8 cellular contexts compared by ENCODE assay signal in genomic region chr12:110502449-110502738, GRCh38. TPM values are rescaled to one million over a fixed set of nuclear protein-coding genes. Genes with fewer than 3 reads are reported as not detected.
DNase-seq lines count a peak whose midpoint lies in the region; ATAC-seq and TF ChIP-seq lines count a peak whose summit lies in the region.

No MANE protein-coding gene starts in this region.

- no peak for TF ChIP-seq CTCF in SU-DHL-6 (IDR thresholded peaks at IDR 0.05; ENCODE audit: insufficient read depth, low read length, poor library complexity, severe bottlenecking)

- H3K79me2 ChIP-seq in SU-DHL-6 (ENCODE audit: insufficient read depth, low read length), result peaks cover 41% of the 10 kb centered on the region

- H3K27me3 ChIP-seq in SU-DHL-6 (ENCODE audit: low read length), result no peaks in the 10 kb centered on the region

- no peaks in the 10 kb centered on the region for H3K9me2 ChIP-seq in SU-DHL-6 (replicated peaks; ENCODE audit: insufficient read depth, low read length)

- no peak for DNase-seq in activated CD8-positive, alpha-beta memory T cell treated with anti-CD3 and anti-CD28 coated beads, Interleukin-2, amount 10 ng/mL, durations not matched to agents 7 days and 5 days
- no peak for DNase-seq in activated CD8-positive, alpha-beta memory T cell treated with anti-CD3 and anti-CD28 coated beads for 24 hours
- no peak for DNase-seq in left cardiac atrium
- no peak for DNase-seq in stimulated activated naive CD8-positive, alpha-beta T cell treated with anti-CD3 and anti-CD28 coated beads, Interleukin-15, amount 100 ng/mL, for 72 hours
- DNase-seq in epidermal melanocyte (ENCODE audit: insufficient read length, low spot score), result no peak
- no peak for DNase-seq in NCI-H2171 (lab: John Stamatoyannopoulos, UW)

- H3F3A ChIP-seq in SU-DHL-6 (ENCODE audit: insufficient read depth), result peaks cover 37% of the 10 kb centered on the region

- H4K20me1 ChIP-seq in SU-DHL-6 (ENCODE audit: low read depth, low read length), result no peaks in the 10 kb centered on the region

- ATAC-seq in activated CD8-positive, alpha-beta memory T cell treated with anti-CD3 and anti-CD28 coated beads, Interleukin-2, amount 10 ng/mL, durations not matched to agents 7 days and 5 days, result peak; percentile 37
- ATAC-seq in left cardiac atrium (peak; percentile 5 to 11), GM18861 (IDR thresholded peaks at IDR 0.05; ENCODE audit: unreplicated experiment) (no peak)
- peak; percentile 52 for ATAC-seq in stimulated activated naive CD8-positive, alpha-beta T cell treated with anti-CD3 and anti-CD28 coated beads, Interleukin-15, amount 100 ng/mL, for 72 hours

- peaks cover 22% of the 10 kb centered on the region for H3K36me3 Mint-ChIP-seq in activated CD8-positive, alpha-beta memory T cell treated with anti-CD3 and anti-CD28 coated beads, Interleukin-2, amount 10 ng/mL, durations not matched to agents 7 days and 5 days

- H3K4me1 Mint-ChIP-seq in activated CD8-positive, alpha-beta memory T cell treated with anti-CD3 and anti-CD28 coated beads, Interleukin-2, amount 10 ng/mL, durations not matched to agents 7 days and 5 days, result peaks cover 35% of the 10 kb centered on the region
- H3K4me1 Mint-ChIP-seq in stimulated activated naive CD8-positive, alpha-beta T cell treated with anti-CD3 and anti-CD28 coated beads, Interleukin-15, amount 100 ng/mL, for 72 hours, result peaks cover 32% of the 10 kb centered on the region

- peak overlapping the region; percentile 98 for H3K27ac Mint-ChIP-seq in activated CD8-positive, alpha-beta memory T cell treated with anti-CD3 and anti-CD28 coated beads, Interleukin-2, amount 10 ng/mL, durations not matched to agents 7 days and 5 days
- H3K27ac Mint-ChIP-seq in stimulated activated naive CD8-positive, alpha-beta T cell treated with anti-CD3 and anti-CD28 coated beads, Interleukin-15, amount 100 ng/mL, for 72 hours, result peak overlapping the region; percentile 98 to 99

- peak overlapping the region; percentile 75 for H2AFZ ChIP-seq in SU-DHL-6 (ENCODE audit: low read depth, low read length, severe bottlenecking)

- no peaks in the 10 kb centered on the region for H3K9me3 Mint-ChIP-seq in activated CD8-positive, alpha-beta memory T cell treated with anti-CD3 and anti-CD28 coated beads, Interleukin-2, amount 10 ng/mL, durations not matched to agents 7 days and 5 days (ENCODE audit: low read depth)
- no peaks in the 10 kb centered on the region for H3K9me3 Mint-ChIP-seq in stimulated activated naive CD8-positive, alpha-beta T cell treated with anti-CD3 and anti-CD28 coated beads, Interleukin-15, amount 100 ng/mL, for 72 hours

- peak overlapping the region; percentile 15; the same call in 1 of the 2 replicates for H3K27ac ChIP-seq in SU-DHL-6 (ENCODE audit: low read depth, low read length)

- H3K9ac ChIP-seq in SU-DHL-6 (ENCODE audit: low read length), result peak overlapping the region; percentile 14; the same call in 1 of the 2 replicates

- intact Hi-C loops in left cardiac atrium (cut with DNase I), result loop anchor here in 1 of 2 donors (5.0 kb wide), 1 partner anchor 385 kb away; no protein-coding TSS in a partner anchor

- peak overlapping the region; percentile 12 for H3K4me3 ChIP-seq in SU-DHL-6 (ENCODE audit: insufficient read depth, low read length, poor library complexity, severe bottlenecking)

- peak overlapping the region; percentile 39 for H3K4me2 ChIP-seq in SU-DHL-6 (ENCODE audit: low read depth, low read length, poor library complexity, severe bottlenecking)

- H3K27me3 Mint-ChIP-seq in activated CD8-positive, alpha-beta memory T cell treated with anti-CD3 and anti-CD28 coated beads, Interleukin-2, amount 10 ng/mL, durations not matched to agents 7 days and 5 days, result no peaks in the 10 kb centered on the region
- no peaks in the 10 kb centered on the region for H3K27me3 Mint-ChIP-seq in stimulated activated naive CD8-positive, alpha-beta T cell treated with anti-CD3 and anti-CD28 coated beads, Interleukin-15, amount 100 ng/mL, for 72 hours

- CTCF ChIA-PET in activated CD8-positive, alpha-beta memory T cell treated with anti-CD3 and anti-CD28 coated beads, Interleukin-2, amount 10 ng/mL, durations not matched to agents 7 days and 5 days (lab: Charles Lee), result interaction anchor here (1.8 to 6.0 kb wide), 5 partner anchors 25 to 99 kb away, joined by 4 to 48 read pairs (median 21); partner anchors contain the start of genes ARPC3, FAM216A and GPN3

- H3K36me3 ChIP-seq in SU-DHL-6 (ENCODE audit: low read length), result peaks cover 11% of the 10 kb centered on the region

- H3K9me3 ChIP-seq in SU-DHL-6 (ENCODE audit: insufficient read depth, low read length), result no peaks in the 10 kb centered on the region

- H3K4me3 Mint-ChIP-seq in activated CD8-positive, alpha-beta memory T cell treated with anti-CD3 and anti-CD28 coated beads, Interleukin-2, amount 10 ng/mL, durations not matched to agents 7 days and 5 days, result peak overlapping the region; percentile 99
- peak overlapping the region; percentile 91 to 98 for H3K4me3 Mint-ChIP-seq in stimulated activated naive CD8-positive, alpha-beta T cell treated with anti-CD3 and anti-CD28 coated beads, Interleukin-15, amount 100 ng/mL, for 72 hours

RNA-seq across cellular contexts. Expression of gene RAD9B, which starts 0.3 kb away (rescaled TPM):
- 1 to 10 TPM; 1.8 to 2.2 TPM for total RNA-seq in activated CD8-positive, alpha-beta memory T cell treated with anti-CD3 and anti-CD28 coated beads, Interleukin-2, amount 10 ng/mL, durations not matched to agents 7 days and 5 days
- total RNA-seq in left cardiac atrium, result 1 to 10 TPM; 2.6 to 3.1 TPM

RNA-seq across cellular contexts. Expression of gene VPS29, which starts 0.5 kb away (rescaled TPM):
- 100 to 1,000 TPM; 126 to 132 TPM for total RNA-seq in activated CD8-positive, alpha-beta memory T cell treated with anti-CD3 and anti-CD28 coated beads, Interleukin-2, amount 10 ng/mL, durations not matched to agents 7 days and 5 days
- total RNA-seq in left cardiac atrium, result 100 to 1,000 TPM in 1 of 2 donors, 10 to 100 TPM in 1; 92.0 to 109 TPM

RNA-seq across cellular contexts. Expression of gene FAM216A, which starts 33.7 kb away (rescaled TPM):
- total RNA-seq in activated CD8-positive, alpha-beta memory T cell treated with anti-CD3 and anti-CD28 coated beads, Interleukin-2, amount 10 ng/mL, durations not matched to agents 7 days and 5 days, result 10 to 100 TPM; 23.1 to 24.8 TPM
- 1 to 10 TPM; 6.1 to 8.5 TPM for total RNA-seq in left cardiac atrium

RNA-seq across cellular contexts. Expression of gene GPN3, which starts 34.3 kb away (rescaled TPM):
- total RNA-seq in activated CD8-positive, alpha-beta memory T cell treated with anti-CD3 and anti-CD28 coated beads, Interleukin-2, amount 10 ng/mL, durations not matched to agents 7 days and 5 days, result 10 to 100 TPM; 25.8 to 34.6 TPM
- total RNA-seq in left cardiac atrium, result 10 to 100 TPM; 24.2 to 32.3 TPM

RNA-seq across cellular contexts. Expression of gene ARPC3, which starts 52.3 kb away (rescaled TPM):
- 100 to 1,000 TPM; 369 to 418 TPM for total RNA-seq in activated CD8-positive, alpha-beta memory T cell treated with anti-CD3 and anti-CD28 coated beads, Interleukin-2, amount 10 ng/mL, durations not matched to agents 7 days and 5 days
- total RNA-seq in left cardiac atrium, result 100 to 1,000 TPM; 108 to 123 TPM
